8 cellular contexts compared by ENCODE assay signal in the genomic region with DNA sequence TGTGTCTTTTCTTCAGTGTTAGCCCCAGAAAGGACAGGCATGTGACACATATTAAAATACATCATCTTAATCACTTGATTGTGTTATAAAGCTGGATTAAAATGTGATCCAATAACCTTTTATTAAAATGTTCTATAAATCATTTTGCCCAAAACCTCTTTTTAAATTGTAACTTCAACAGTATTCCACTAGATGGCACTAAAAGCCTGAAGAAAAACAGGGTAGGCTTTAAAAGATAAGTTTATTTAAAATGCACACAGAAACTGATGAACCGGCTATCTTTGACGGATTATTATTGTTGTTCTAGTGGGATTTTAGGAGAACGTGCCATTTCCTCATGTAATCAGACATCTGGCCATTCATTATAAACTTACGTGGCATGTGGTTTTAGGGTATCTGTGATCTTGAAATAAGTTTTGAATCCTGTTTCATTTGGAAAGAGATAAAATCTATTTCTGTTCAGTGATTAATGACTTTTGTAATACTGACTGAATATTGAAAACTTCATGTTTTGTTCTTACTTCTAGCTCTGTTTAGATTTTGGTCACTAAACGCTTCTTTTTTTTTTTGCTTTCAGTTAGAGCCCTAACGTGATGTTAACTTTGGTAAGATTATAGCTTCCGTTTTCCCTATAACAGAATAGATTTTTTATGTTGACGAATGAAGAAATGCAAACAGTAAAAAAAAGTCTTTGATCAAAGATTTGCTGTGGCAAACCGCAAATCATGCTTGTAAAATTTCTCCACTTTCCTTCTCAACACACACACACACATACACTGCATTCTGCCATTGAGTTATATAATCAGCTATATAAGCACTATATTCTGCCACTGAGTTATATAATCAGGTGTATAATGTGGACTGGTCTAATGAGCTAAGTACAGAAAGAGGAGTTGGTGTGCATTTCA.
A peak's percentile ranks its signal among the peaks of the same experiment; 100 is the strongest.
DNase-seq lines count a peak whose midpoint lies in the region; ATAC-seq and TF ChIP-seq lines count a peak whose summit lies in the region.

No MANE protein-coding gene starts in this region.

- no peaks in the 10 kb centered on the region for H3K9me3 ChIP-seq in OCI-LY1 (ENCODE audit: low read length)
- no peaks in the 10 kb centered on the region for H3K9me3 ChIP-seq in endocrine pancreas (ENCODE audit: control insufficient read depth, low read length)

- no peak overlapping the region for H3K27ac ChIP-seq in OCI-LY1 (ENCODE audit: low read depth, low read length, poor library complexity, severe bottlenecking)

- H3K27ac Mint-ChIP-seq in nephron, result no peak overlapping the region
- H3K27ac Mint-ChIP-seq in stimulated activated naive CD8-positive, alpha-beta T cell treated with anti-CD3 and anti-CD28 coated beads, Interleukin-15, amount 100 ng/mL, for 72 hours, result no peak overlapping the region

- H3K9ac ChIP-seq in OCI-LY1 (ENCODE audit: low read length) (peak overlapping the region; percentile 21; the same call in 1 of the 2 replicates), endocrine pancreas (ENCODE audit: control insufficient read depth, insufficient read depth, low read length) (no peak overlapping the region)

- H3K36me3 ChIP-seq in OCI-LY1 (ENCODE audit: insufficient read depth, low read length) (no peaks in the 10 kb centered on the region), endocrine pancreas (ENCODE audit: control insufficient read depth, insufficient read depth, low read length) (no peaks in the 10 kb centered on the region)

- no peaks in the 10 kb centered on the region for H3K9me2 ChIP-seq in OCI-LY1 (ENCODE audit: low read depth, low read length)

- H3K9me3 Mint-ChIP-seq in nephron, result no peaks in the 10 kb centered on the region
- no peaks in the 10 kb centered on the region for H3K9me3 Mint-ChIP-seq in stimulated activated naive CD8-positive, alpha-beta T cell treated with anti-CD3 and anti-CD28 coated beads, Interleukin-15, amount 100 ng/mL, for 72 hours

- H3K27me3 Mint-ChIP-seq in nephron (ENCODE audit: low read depth), result no peaks in the 10 kb centered on the region
- no peaks in the 10 kb centered on the region for H3K27me3 Mint-ChIP-seq in stimulated activated naive CD8-positive, alpha-beta T cell treated with anti-CD3 and anti-CD28 coated beads, Interleukin-15, amount 100 ng/mL, for 72 hours

- H3K79me2 ChIP-seq in OCI-LY1 (ENCODE audit: insufficient read depth, low read length), result peaks cover 5% of the 10 kb centered on the region; the same call in 1 of the 2 replicates

- 0 out of 2 replicates have a peak, but pooled peaks cover 5% of the 10 kb centered on the region for H3F3A ChIP-seq in OCI-LY1 (ENCODE audit: insufficient read depth, low read length)

- DNase-seq in AG08396 (ENCODE audit: low spot score), result peak; percentile 3
- DNase-seq in GM20000 (ENCODE audit: low spot score), result peak; percentile 5
- DNase-seq in stimulated activated naive CD8-positive, alpha-beta T cell treated with anti-CD3 and anti-CD28 coated beads, Interleukin-15, amount 100 ng/mL, for 72 hours, result no peak

- TF ChIP-seq POLR2A in GM18505 (IDR thresholded peaks at IDR 0.05; ENCODE audit: borderline replicate concordance, extremely low read depth, insufficient read depth, insufficient read length), result no peak

- H3K4me1 Mint-ChIP-seq in nephron, result no peaks in the 10 kb centered on the region
- H3K4me1 Mint-ChIP-seq in stimulated activated naive CD8-positive, alpha-beta T cell treated with anti-CD3 and anti-CD28 coated beads, Interleukin-15, amount 100 ng/mL, for 72 hours, result peaks cover 7% of the 10 kb centered on the region

- H3K4me3 ChIP-seq in OCI-LY1 (ENCODE audit: low read depth, low read length, poor library complexity, severe bottlenecking) (peak overlapping the region; percentile 25), endocrine pancreas (ENCODE audit: control insufficient read depth, insufficient read depth, low read length) (peak overlapping the region; percentile 97)

- TF ChIP-seq CTCF in GM20000 (IDR thresholded peaks at IDR 0.05; ENCODE audit: extremely low read depth, missing control alignments) (peak; percentile 16), OCI-LY1 (IDR thresholded peaks at IDR 0.05; ENCODE audit: low read length) (peak; percentile 86), nephron (IDR thresholded peaks at IDR 0.05; ENCODE audit: unreplicated experiment in 3 of 3) (peak; percentile 54 to 74 (median 61))

- H3K4me1 ChIP-seq in OCI-LY1 (ENCODE audit: insufficient read depth, low read length, severe bottlenecking), result peaks cover 12% of the 10 kb centered on the region
- peaks cover 7% of the 10 kb centered on the region for H3K4me1 ChIP-seq in endocrine pancreas (ENCODE audit: control insufficient read depth, insufficient read depth, low read length)

- H2AFZ ChIP-seq in OCI-LY1 (ENCODE audit: low read length), result no peak overlapping the region

- H3K27me3 ChIP-seq in OCI-LY1 (ENCODE audit: insufficient read depth, low read length) (no peaks in the 10 kb centered on the region), endocrine pancreas (ENCODE audit: control insufficient read depth, insufficient read depth, low read length) (no peaks in the 10 kb centered on the region)

- H3K4me3 Mint-ChIP-seq in nephron, result no peak overlapping the region
- no peak overlapping the region for H3K4me3 Mint-ChIP-seq in stimulated activated naive CD8-positive, alpha-beta T cell treated with anti-CD3 and anti-CD28 coated beads, Interleukin-15, amount 100 ng/mL, for 72 hours

- no peak for ATAC-seq in GM18505 (IDR thresholded peaks at IDR 0.05; ENCODE audit: unreplicated experiment)
- no peak for ATAC-seq in GM21529 (IDR thresholded peaks at IDR 0.05; ENCODE audit: unreplicated experiment)
- no peak for ATAC-seq in stimulated activated naive CD8-positive, alpha-beta T cell treated with anti-CD3 and anti-CD28 coated beads, Interleukin-15, amount 100 ng/mL, for 72 hours

- peak overlapping the region; percentile 52 for H3K4me2 ChIP-seq in OCI-LY1 (ENCODE audit: low read length)

- no peaks in the 10 kb centered on the region for H3K36me3 Mint-ChIP-seq in nephron (ENCODE audit: low read depth)

- H4K20me1 ChIP-seq in OCI-LY1 (ENCODE audit: insufficient read depth, low read length), result 0 out of 2 replicates have a peak, but pooled peaks cover 4% of the 10 kb centered on the region

Comparison
In these comparisons a context has a peak if more than half of its experiments do, and no peak if none do; other contexts are left out.
1. DNase-seq: peak in AG08396 (single experiment) and GM20000 (single experiment); none in stimulated activated naive CD8-positive, alpha-beta T cell treated with anti-CD3 and anti-CD28 coated beads, Interleukin-15, amount 100 ng/mL, for 72 hours (0 of 2).
2. CTCF ChIP-seq: peak in every context shown above with its lines; median percentile 86 in OCI-LY1; 61 in nephron; 16 in GM20000.